In the genomic region with DNA sequence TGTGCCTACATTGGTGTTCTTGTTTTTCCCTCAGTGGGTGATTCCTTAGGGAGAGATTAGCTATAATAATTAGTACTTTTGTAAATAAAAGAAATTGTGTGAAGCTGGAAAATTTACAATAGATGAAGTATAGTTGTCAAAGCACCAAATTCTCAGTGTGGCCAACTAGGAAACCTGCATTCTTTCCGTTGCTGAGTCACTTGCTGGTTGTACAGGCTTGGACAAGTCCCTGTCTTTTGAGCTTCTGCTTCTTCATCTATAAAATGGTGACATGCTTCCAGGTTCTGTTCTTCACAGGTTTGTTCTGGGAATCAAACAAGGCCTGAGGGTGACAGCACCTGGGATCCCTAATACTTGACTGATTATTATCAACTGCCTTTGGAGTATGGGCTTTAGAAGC, we compare ENCODE assay signal across 22 cellular contexts.
DNase-seq lines count a peak whose midpoint lies in the region; ATAC-seq and TF ChIP-seq lines count a peak whose summit lies in the region.
"Had no signal": no experiment of that assay in that cellular context is flagged by ENCODE, and none has a peak within 500 bp of the region (broad histone marks: within the 10 kb centered on the region; RNA-seq: fewer than 3 reads in every experiment).

No MANE protein-coding gene starts in this region.

- H3K9me3 Mint-ChIP-seq in chondrocyte (ENCODE audit: low read depth): peaks cover 33% of the 10 kb centered on the region

- intact Hi-C loops in HCT116 (cut with micrococcal nuclease): no loop called here
- intact Hi-C loops in lower leg skin (cut with DNase I; ENCODE audit: low total_unique reads): no loop called here
- intact Hi-C loops in head of caudate nucleus (cut with DNase I): no loop called here

- H2BK120ac ChIP-seq in mesendoderm (ENCODE audit: low read depth, low read length): no peak overlapping the region

- peaks cover 6 to 17% of the 10 kb centered on the region in 2 experiments for H3K4me1 ChIP-seq in HCT116 (ENCODE audit: control insufficient read depth in 1 of 2, insufficient read depth in 2 of 2, low read length in 2 of 2)
- H3K4me1 ChIP-seq in RWPE2 (ENCODE audit: insufficient read depth, poor library complexity, severe bottlenecking): peaks cover 16% of the 10 kb centered on the region
- no peaks in the 10 kb centered on the region for H3K4me1 ChIP-seq in mesendoderm (ENCODE audit: control insufficient read depth, low read depth, low read length)

- H3K23ac ChIP-seq in mesendoderm (ENCODE audit: low read length): no peak overlapping the region

- TF ChIP-seq CTCF in HCT116 (IDR thresholded peaks at IDR 0.05 in 2 of 3, conservative IDR thresholded peaks at IDR 0.05 in 1 of 3; ENCODE audit: borderline replicate concordance in 1 of 3, insufficient read depth in 1 of 3, low read depth in 2 of 3, low read length in 2 of 3) (no peak), RWPE2 (IDR thresholded peaks at IDR 0.05; ENCODE audit: poor library complexity, severe bottlenecking) (no peak), epithelial cell of esophagus (IDR thresholded peaks at IDR 0.05; ENCODE audit: insufficient read depth, low read depth, low read length, missing control alignments) (no peak), lower leg skin (IDR thresholded peaks at IDR 0.05) (no peak), chondrocyte (IDR thresholded peaks at IDR 0.05) (no peak)

- no peak overlapping the region for H3K27ac Mint-ChIP-seq in chondrocyte (ENCODE audit: unreplicated experiment)
- H3K27ac Mint-ChIP-seq: CD4-positive, alpha-beta T cell; H9 had no signal

- ATAC-seq in HCT116 (no peak), RWPE2 (ENCODE audit: low read depth) (peak; percentile 77)

- H3K27me3 ChIP-seq in HCT116 (ENCODE audit: insufficient read depth, low read length) (peaks cover 3% of the 10 kb centered on the region; the same call in 1 of the 2 replicates), RWPE2 (ENCODE audit: insufficient read depth, poor library complexity, severe bottlenecking) (no peaks in the 10 kb centered on the region), mesendoderm (ENCODE audit: insufficient read depth, low read length, poor library complexity) (no peaks in the 10 kb centered on the region)
- H3K27me3 ChIP-seq: MG63 had no signal

- BruUV-seq in HCT116 (replicated peaks; lab: Mats Ljungman, UMichigan): no TSS peak

- no peaks in the 10 kb centered on the region for H3K36me3 ChIP-seq in HCT116 (ENCODE audit: control insufficient read depth in 1 of 2, insufficient read depth in 2 of 2, low read length in 2 of 2)
- no peaks in the 10 kb centered on the region for H3K36me3 ChIP-seq in RWPE2 (ENCODE audit: low read depth)
- no peaks in the 10 kb centered on the region for H3K36me3 ChIP-seq in mesendoderm (ENCODE audit: control insufficient read depth, insufficient read depth, low read length)
- H3K36me3 ChIP-seq: MG63 had no signal

- no peak overlapping the region for H2AK5ac ChIP-seq in mesendoderm (ENCODE audit: low read length)

- H4K5ac ChIP-seq in mesendoderm (ENCODE audit: low read length): no peak overlapping the region

- H3K4me3 Mint-ChIP-seq in chondrocyte (ENCODE audit: unreplicated experiment): no peak overlapping the region
- H3K4me3 Mint-ChIP-seq: CD4-positive, alpha-beta T cell; H9 had no signal

- no peak overlapping the region for H2BK15ac ChIP-seq in mesendoderm (replicated peaks; ENCODE audit: low read depth)

- TF ChIP-seq RAD21 in HCT116 (IDR thresholded peaks at IDR 0.05; ENCODE audit: low read depth): no peak

- H2BK5ac ChIP-seq in mesendoderm (ENCODE audit: low read length): no peak overlapping the region

- POLR2A ChIA-PET in HCT116 (lab: Charles Lee): no interaction called here

- no peak overlapping the region for H2AFZ ChIP-seq in HCT116 (ENCODE audit: low read depth, low read length, poor library complexity, severe bottlenecking)

- no peaks in the 10 kb centered on the region for H4K20me1 ChIP-seq in HCT116 (ENCODE audit: insufficient read depth)

- no peak overlapping the region for H3K4ac ChIP-seq in mesendoderm (ENCODE audit: low read depth, low read length)

- H3K4me3 ChIP-seq in HCT116 (replicated peaks in 1 of 2; ENCODE audit: low read depth in 1 of 2, low read length in 2 of 2): no peak overlapping the region
- no peak overlapping the region for H3K4me3 ChIP-seq in RWPE2 (ENCODE audit: severe bottlenecking)
- no peak overlapping the region for H3K4me3 ChIP-seq in epithelial cell of esophagus (ENCODE audit: low read length)
- H3K4me3 ChIP-seq in mesendoderm (ENCODE audit: low read length): no peak overlapping the region
- no peak overlapping the region for H3K4me3 ChIP-seq in lower leg skin (ENCODE audit: low read depth, poor library complexity, severe bottlenecking)
- H3K4me3 ChIP-seq: MG63 had no signal

- no peak overlapping the region for H4K8ac ChIP-seq in mesendoderm (ENCODE audit: low read depth, low read length)

- no peak for DNase-seq in HCT116 (ENCODE audit: low read depth, low spot score)
- DNase-seq in RWPE2 (ENCODE audit: low spot score): no peak
- DNase-seq in epithelial cell of esophagus (ENCODE audit: low read depth): peak; percentile 88
- no peak for DNase-seq in mesendoderm
- DNase-seq in lower leg skin (ENCODE audit: low spot score in 2 of 2): no peak
- no peak for DNase-seq in chondrocyte (ENCODE audit: low spot score)
- DNase-seq in head of caudate nucleus: no peak
- DNase-seq: Caco-2; CD4-positive, alpha-beta T cell; H9; IMR-90; Karpas-422; MG63; NCI-H1105; NCI-H1694; NCI-H2081 treated with DMSO at 0.1 percent for 48 hours; NCI-H446 treated with DMSO at 0.1 percent for 48 hours; NCI-H748 treated with DMSO at 0.1 percent for 48 hours; NK-92 treated with Interleukin-12 subunit alpha and Interleukin-12 subunit beta, amount 100 ng/mL, for 24 hours; OCI-M1; RPMI8226 had no signal

- H3K9ac ChIP-seq in HCT116 (ENCODE audit: low read length) (no peak overlapping the region), mesendoderm (ENCODE audit: low read length) (no peak overlapping the region)

- H3K79me1 ChIP-seq in mesendoderm (ENCODE audit: low read length): no peaks in the 10 kb centered on the region

- H3K27ac ChIP-seq in HCT116 (ENCODE audit: low read depth, low read length): no peak overlapping the region
- peak overlapping the region; percentile 47 for H3K27ac ChIP-seq in RWPE2 (ENCODE audit: poor library complexity, severe bottlenecking)
- H3K27ac ChIP-seq in mesendoderm (ENCODE audit: low read depth, low read length): no peak overlapping the region
- H3K27ac ChIP-seq: HL-60 had no signal

- peak overlapping the region; percentile 32 for H3K4me2 ChIP-seq in HCT116 (ENCODE audit: low read length)
- no peak overlapping the region for H3K4me2 ChIP-seq in mesendoderm (ENCODE audit: low read length)

- CTCF ChIA-PET in HCT116 (lab: Charles Lee): interaction anchor here (0.5 kb wide), 1 partner anchor 9 kb away, joined by 3 read pairs; no protein-coding TSS in a partner anchor

- no peaks in the 10 kb centered on the region for H3K79me2 ChIP-seq in HCT116 (ENCODE audit: insufficient read depth, low read length)
- H3K79me2 ChIP-seq in mesendoderm (ENCODE audit: control insufficient read depth, insufficient read depth, low read length): no peaks in the 10 kb centered on the region

- no CpG with 5 or more reads among the region's 1 CpG for WGBS in mesendoderm (ENCODE audit: extremely low coverage, insufficient coverage, low lambda C conversion rate)
- WGBS in lower leg skin, 2 donors: 55% methylated on average over 1 of the region's 1 CpG

- RAD21 ChIA-PET in HCT116 (lab: Charles Lee; ENCODE audit: low non-redundant PET in 1 of 2, low total read pairs in 2 of 2, uncharacterized antibody in 2 of 2, unreplicated experiment in 2 of 2): no interaction called here

- H3K9me2 ChIP-seq in HCT116 (ENCODE audit: insufficient read depth): no peaks in the 10 kb centered on the region

- H3K9me3 ChIP-seq in HCT116 (ENCODE audit: control insufficient read depth in 1 of 2, insufficient read depth in 1 of 2, low read depth in 1 of 2, low read length in 2 of 2) (peaks cover 0 to 6% of the 10 kb centered on the region in 2 experiments; a peak in 1 of 4 replicates), RWPE2 (ENCODE audit: severe bottlenecking) (peaks cover 16% of the 10 kb centered on the region)

- peaks cover 44% of the 10 kb centered on the region for H3K27me3 Mint-ChIP-seq in chondrocyte (ENCODE audit: low read depth)

- H3K36me3 Mint-ChIP-seq in chondrocyte (ENCODE audit: low read depth): peaks cover 18% of the 10 kb centered on the region

- TF ChIP-seq POLR2A in HCT116 (IDR thresholded peaks at IDR 0.05; ENCODE audit: borderline replicate concordance, extremely low read depth, insufficient read depth, insufficient read length): no peak
- TF ChIP-seq POLR2A in lower leg skin (IDR thresholded peaks at IDR 0.05): no peak

- peak overlapping the region; percentile 81 for H3K18ac ChIP-seq in mesendoderm (ENCODE audit: low read length)

- no peak overlapping the region for H3K56ac ChIP-seq in mesendoderm (ENCODE audit: low read length)

- no peaks in the 10 kb centered on the region for H3K4me1 Mint-ChIP-seq in chondrocyte (ENCODE audit: low read depth)

TF ChIP-seq in HCT116, 20 proteins besides CTCF, POLR2A, EP300 and RAD21:
- TF ChIP-seq SP1 (IDR thresholded peaks at IDR 0.05; ENCODE audit: low read depth) (peak; percentile 35; the same call in 1 of the 2 replicates), JUND (IDR thresholded peaks at IDR 0.05) (peak; percentile 42), ELF1 (IDR thresholded peaks at IDR 0.05; ENCODE audit: borderline replicate concordance, low read depth) (no peak), SRF (IDR thresholded peaks at IDR 0.05; ENCODE audit: low read depth) (no peak), FOSL1 (IDR thresholded peaks at IDR 0.05; ENCODE audit: low read depth) (peak; percentile 52; the same call in 1 of the 2 replicates), POLR2AphosphoS5 (IDR thresholded peaks at IDR 0.05; ENCODE audit: low read depth, low read length) (no peak)
TF ChIP-seq in HCT116: peak in this region for 3.
